24 cellular contexts compared by ENCODE assay signal in the genomic region with DNA sequence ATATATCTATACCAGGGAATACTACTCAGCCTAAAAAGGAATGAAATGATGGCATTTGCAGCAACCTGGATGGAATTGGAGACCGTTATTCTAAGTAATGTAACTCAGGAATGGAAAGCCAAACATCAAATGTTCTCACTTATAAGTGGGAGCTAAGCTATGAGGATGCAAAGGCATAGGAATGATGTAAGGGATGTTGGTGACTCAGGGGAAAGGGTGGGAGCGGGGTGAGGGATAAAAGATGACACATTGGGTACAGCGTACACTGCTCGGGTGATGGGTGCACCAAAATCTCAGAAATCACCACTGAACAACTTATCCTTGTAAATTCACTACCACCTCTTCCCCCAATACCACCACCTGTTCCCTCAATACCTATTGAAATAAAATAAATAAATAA.
DNase-seq lines count a peak whose midpoint lies in the region; ATAC-seq and TF ChIP-seq lines count a peak whose summit lies in the region.
"Had no signal": no experiment of that assay in that cellular context is flagged by ENCODE, and none has a peak within 500 bp of the region (broad histone marks: within the 10 kb centered on the region; RNA-seq: fewer than 3 reads in every experiment).

No MANE protein-coding gene starts in this region.

- peaks cover 4% of the 10 kb centered on the region for H3K27me3 Mint-ChIP-seq in activated naive CD8-positive, alpha-beta T cell treated with anti-CD3 and anti-CD28 coated beads, Interleukin-2, amount 50 U/mL, for 24 hours

- peak; percentile 43 for DNase-seq in HCEC 1CT
- peak; percentile 8 for DNase-seq in amniotic epithelial cell (ENCODE audit: low read depth)
- peak in 1 of 2 donors; percentile 71 for DNase-seq in foreskin keratinocyte
- no peak for DNase-seq in hepatic stellate cell (ENCODE audit: low spot score)
- DNase-seq in H4 (ENCODE audit: low spot score): no peak
- no peak for DNase-seq in activated naive CD8-positive, alpha-beta T cell treated with anti-CD3 and anti-CD28 coated beads, Interleukin-2, amount 50 U/mL, for 24 hours
- DNase-seq: ACHN; Caco-2; CD4-positive, alpha-beta memory T cell; DMS 273 treated with DMSO at 0.1 percent for 48 hours; DMS79 treated with DMSO at 0.1 percent for 48 hours; H9; IMR-90; NCI-H1105; NCI-H146; NCI-H2029; NCI-H345; NCI-H524 treated with DMSO at 0.1 percent for 48 hours; Peyer's patch; SJCRH30 had no signal

- no peaks in the 10 kb centered on the region for H3K36me3 Mint-ChIP-seq in activated naive CD8-positive, alpha-beta T cell treated with anti-CD3 and anti-CD28 coated beads, Interleukin-2, amount 50 U/mL, for 24 hours (ENCODE audit: low read depth)
- H3K36me3 Mint-ChIP-seq: CD4-positive, alpha-beta memory T cell had no signal

- peaks cover 13% of the 10 kb centered on the region for H3K9me3 Mint-ChIP-seq in activated naive CD8-positive, alpha-beta T cell treated with anti-CD3 and anti-CD28 coated beads, Interleukin-2, amount 50 U/mL, for 24 hours
- H3K9me3 Mint-ChIP-seq: H9 had no signal

- ATAC-seq in foreskin keratinocyte (peak; percentile 90), GM21390 (IDR thresholded peaks at IDR 0.05; ENCODE audit: unreplicated experiment) (no peak)
- no peak for ATAC-seq in activated naive CD8-positive, alpha-beta T cell treated with anti-CD3 and anti-CD28 coated beads, Interleukin-2, amount 50 U/mL, for 24 hours

- H3K4me3 Mint-ChIP-seq in activated naive CD8-positive, alpha-beta T cell treated with anti-CD3 and anti-CD28 coated beads, Interleukin-2, amount 50 U/mL, for 24 hours: no peak overlapping the region
- H3K4me3 Mint-ChIP-seq: CD4-positive, alpha-beta memory T cell; H9 had no signal

- no peak overlapping the region for H3K27ac Mint-ChIP-seq in activated naive CD8-positive, alpha-beta T cell treated with anti-CD3 and anti-CD28 coated beads, Interleukin-2, amount 50 U/mL, for 24 hours
- H3K27ac Mint-ChIP-seq: CD4-positive, alpha-beta memory T cell; H9 had no signal

- peaks cover 9% of the 10 kb centered on the region for H3K4me1 ChIP-seq in foreskin keratinocyte
- H3K4me1 ChIP-seq: BLaER1 treated with 17β-estradiol and CSF1 and Interleukin-3, amounts not matched to agents 10 nM and 100 nM; Caco-2; Peyer's patch; SJCRH30 had no signal

- TF ChIP-seq CTCF in foreskin keratinocyte (conservative IDR thresholded peaks at IDR 0.05): no peak

- H3K27ac ChIP-seq in foreskin keratinocyte: peak overlapping the region; percentile 65
- H3K27ac ChIP-seq: BLaER1 treated with 17β-estradiol and CSF1 and Interleukin-3, amounts not matched to agents 10 nM and 100 nM; HL-60; KMS-11; Peyer's patch; SJCRH30 had no signal

- no peaks in the 10 kb centered on the region for H3K4me1 Mint-ChIP-seq in activated naive CD8-positive, alpha-beta T cell treated with anti-CD3 and anti-CD28 coated beads, Interleukin-2, amount 50 U/mL, for 24 hours
- H3K4me1 Mint-ChIP-seq: CD4-positive, alpha-beta memory T cell; H9 had no signal

- H3K27me3 ChIP-seq in foreskin keratinocyte: no peaks in the 10 kb centered on the region
- H3K27me3 ChIP-seq: BLaER1 treated with 17β-estradiol and CSF1 and Interleukin-3, amounts not matched to agents 10 nM and 100 nM; Peyer's patch; SJCRH30 had no signal

Comparison
In these comparisons a context has a peak if more than half of its experiments do, and no peak if none do; other contexts are left out.
1. DNase-seq: peak in HCEC 1CT (single experiment) and amniotic epithelial cell (single experiment); none in hepatic stellate cell (single experiment), H4 (single experiment) and activated naive CD8-positive, alpha-beta T cell treated with anti-CD3 and anti-CD28 coated beads, Interleukin-2, amount 50 U/mL, for 24 hours (single experiment).